ENCODE assay signal across 1 cellular context in the genomic region with DNA sequence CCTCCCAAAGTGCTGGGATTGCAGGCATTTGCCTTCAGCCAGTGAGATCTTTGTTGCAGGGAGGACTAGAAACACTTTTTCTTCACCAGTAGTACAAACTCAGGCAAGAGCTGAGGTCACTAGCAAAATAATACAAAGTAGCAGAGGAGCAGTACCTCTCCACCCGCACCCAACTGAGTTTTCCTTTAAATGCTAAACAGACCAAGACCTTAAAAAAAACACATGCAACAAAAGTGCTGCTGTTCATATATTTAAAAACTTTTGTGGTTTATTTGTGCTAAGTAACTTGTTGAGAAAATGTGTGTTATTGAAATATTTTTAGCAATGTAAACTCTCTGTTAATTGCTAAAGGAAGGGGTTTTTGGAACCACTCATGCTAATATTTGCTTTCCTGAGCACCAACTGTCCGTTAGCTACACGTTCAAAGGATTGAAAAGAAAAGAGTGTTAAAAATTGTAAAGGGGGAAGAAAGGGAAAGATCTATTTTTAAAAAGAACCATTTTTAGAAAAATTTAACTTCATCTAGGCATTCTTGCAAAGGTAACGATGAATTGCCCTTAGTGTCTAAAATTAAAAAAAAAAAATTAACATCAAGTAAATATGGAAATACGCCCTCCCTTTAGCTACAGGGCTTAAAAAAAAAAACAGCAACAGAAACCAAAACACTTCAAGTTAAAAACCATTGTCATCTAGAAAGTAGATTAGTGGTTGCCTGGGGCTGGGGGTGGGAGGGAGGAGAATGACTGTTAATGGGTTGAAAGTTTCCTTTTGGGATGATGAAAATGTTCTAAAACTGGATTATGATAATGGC.
TF ChIP-seq lines count a peak whose summit lies in the region.

No MANE protein-coding gene starts in this region.

TF ChIP-seq in GM23338, 12 proteins besides CTCF, POLR2A, EP300 and RAD21 (continued from another document):
- TF ChIP-seq ZNF462 (CRISPR knock-in tag; IDR thresholded peaks at IDR 0.05) (no peak), REST (IDR thresholded peaks at IDR 0.05; ENCODE audit: unreplicated experiment) (no peak), CREB1 (CRISPR knock-in tag; IDR thresholded peaks at IDR 0.05; ENCODE audit: low read depth) (no peak), NANOG (IDR thresholded peaks at IDR 0.05; ENCODE audit: borderline replicate concordance) (no peak), JUNB (IDR thresholded peaks at IDR 0.05; ENCODE audit: unreplicated experiment) (no peak), ZNF331 (CRISPR knock-in tag; IDR thresholded peaks at IDR 0.05; ENCODE audit: low read depth) (no peak), EZH2 (IDR thresholded peaks at IDR 0.05; ENCODE audit: low read depth, unreplicated experiment) (no peak), POLR2AphosphoS5 (IDR thresholded peaks at IDR 0.05; ENCODE audit: low read depth) (no peak), STAT1 (IDR thresholded peaks at IDR 0.05; ENCODE audit: unreplicated experiment) (no peak)
- TF ChIP-seq, protein P1, sequence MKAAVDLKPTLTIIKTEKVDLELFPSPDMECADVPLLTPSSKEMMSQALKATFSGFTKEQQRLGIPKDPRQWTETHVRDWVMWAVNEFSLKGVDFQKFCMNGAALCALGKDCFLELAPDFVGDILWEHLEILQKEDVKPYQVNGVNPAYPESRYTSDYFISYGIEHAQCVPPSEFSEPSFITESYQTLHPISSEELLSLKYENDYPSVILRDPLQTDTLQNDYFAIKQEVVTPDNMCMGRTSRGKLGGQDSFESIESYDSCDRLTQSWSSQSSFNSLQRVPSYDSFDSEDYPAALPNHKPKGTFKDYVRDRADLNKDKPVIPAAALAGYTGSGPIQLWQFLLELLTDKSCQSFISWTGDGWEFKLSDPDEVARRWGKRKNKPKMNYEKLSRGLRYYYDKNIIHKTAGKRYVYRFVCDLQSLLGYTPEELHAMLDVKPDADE (IDR thresholded peaks at IDR 0.05), result no peak
